Comparison of ENCODE assay signal across 11 cellular contexts in genomic region chr4:168221298-168221697, GRCh38.
DNase-seq lines count a peak whose midpoint lies in the region; ATAC-seq and TF ChIP-seq lines count a peak whose summit lies in the region.
"Had no signal": no experiment of that assay in that cellular context is flagged by ENCODE, and none has a peak within 500 bp of the region (broad histone marks: within the 10 kb centered on the region; RNA-seq: fewer than 3 reads in every experiment).

No MANE protein-coding gene starts in this region.

- no peak for TF ChIP-seq CTCF in astrocyte of the spinal cord (IDR thresholded peaks at IDR 0.05; ENCODE audit: low read depth, low read length)
- no peak for TF ChIP-seq CTCF in vagina (IDR thresholded peaks at IDR 0.05)

- H3K27ac ChIP-seq in vagina = no peak overlapping the region

- H3K36me3 ChIP-seq in vagina = peaks cover 0 to 32% of the 10 kb centered on the region in 2 donors

- H3K4me3 ChIP-seq in astrocyte of the spinal cord (ENCODE audit: low read depth, low read length) (no peak overlapping the region), vagina (no peak overlapping the region)
- H3K4me3 ChIP-seq: mucosa of descending colon had no signal

- ATAC-seq in GM21528 (IDR thresholded peaks at IDR 0.05; ENCODE audit: low FRiP score, unreplicated experiment) = no peak
- ATAC-seq: mucosa of descending colon had no signal

- peak; percentile 62 for DNase-seq in DMS153 treated with DMSO at 0.1 percent for 48 hours (lab: John Stamatoyannopoulos, UW; ENCODE audit: unreplicated experiment)
- DNase-seq in LoVo (ENCODE audit: low spot score) = peak; percentile 10
- DNase-seq in astrocyte of the spinal cord (ENCODE audit: low read depth, low spot score) = peak; percentile 72
- DNase-seq in mucosa of gallbladder (ENCODE audit: low spot score) = peak; percentile 14
- DNase-seq in vagina (ENCODE audit: extremely low spot score in 2 of 2) = no peak
- DNase-seq in NOMO-1 treated with DMSO at 0.1 percent for 48 hours (lab: John Stamatoyannopoulos, UW; ENCODE audit: unreplicated experiment) = no peak
- no peak for DNase-seq in NK-92 treated with Interleukin-12 subunit alpha and Interleukin-12 subunit beta, amount 100 ng/mL, for 24 hours (lab: John Stamatoyannopoulos, UW)
- DNase-seq: activated CD4-positive, alpha-beta T cell treated with anti-CD3 and anti-CD28 coated beads for 1 hour; mucosa of descending colon; stimulated activated CD4-positive, alpha-beta T cell treated with anti-CD3 and anti-CD28 coated beads, Interleukin-15, amount 100 ng/mL, for 24 hours had no signal

- H3K4me1 ChIP-seq in vagina = no peaks in the 10 kb centered on the region

- H3K27me3 ChIP-seq in vagina = no peaks in the 10 kb centered on the region

- in situ Hi-C loops in astrocyte of the spinal cord (cut with HindIII; ENCODE audit: low sequenced_read_pairs) = no loop called here

- intact Hi-C loops in vagina (cut with DNase I) = no loop called here

- H3K9me3 ChIP-seq in vagina = no peaks in the 10 kb centered on the region
- H3K9me3 ChIP-seq: mucosa of descending colon had no signal

- TF ChIP-seq POLR2A in vagina (IDR thresholded peaks at IDR 0.05) = no peak

Comparison
In these comparisons a context has a peak if more than half of its experiments do, and no peak if none do; other contexts are left out.
1. DNase-seq: peak in DMS153 treated with DMSO at 0.1 percent for 48 hours (single experiment), LoVo (single experiment), astrocyte of the spinal cord (single experiment) and mucosa of gallbladder (single experiment); none in vagina (0 of 2), NOMO-1 treated with DMSO at 0.1 percent for 48 hours (single experiment) and NK-92 treated with Interleukin-12 subunit alpha and Interleukin-12 subunit beta, amount 100 ng/mL, for 24 hours (single experiment).